Comparison of ENCODE assay signal across 18 cellular contexts in the genomic region with DNA sequence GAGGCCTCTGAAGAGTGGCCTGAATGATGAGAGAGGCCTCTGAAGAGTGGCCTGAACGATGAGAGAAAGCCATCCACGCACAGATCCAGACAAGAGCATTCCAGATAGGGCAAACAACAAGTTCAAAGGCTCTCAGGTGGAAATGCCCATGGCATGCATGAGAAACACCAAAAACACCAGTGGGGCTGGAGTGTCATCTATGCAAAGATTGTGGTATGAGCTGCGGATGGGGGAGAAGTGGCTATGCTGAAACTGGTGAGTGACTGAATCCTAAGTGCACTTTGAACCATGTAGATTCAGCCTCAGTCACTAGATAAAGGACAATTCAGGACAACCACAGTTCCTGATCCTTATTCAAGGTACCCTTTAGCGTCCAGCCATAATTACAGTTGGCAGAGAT.
DNase-seq lines count a peak whose midpoint lies in the region; ATAC-seq and TF ChIP-seq lines count a peak whose summit lies in the region.
"Had no signal": no experiment of that assay in that cellular context is flagged by ENCODE, and none has a peak within 500 bp of the region (broad histone marks: within the 10 kb centered on the region; RNA-seq: fewer than 3 reads in every experiment).

No MANE protein-coding gene starts in this region.

- H3K27ac Mint-ChIP-seq in neural crest cell (ENCODE audit: unreplicated experiment) = peak overlapping the region; percentile 51
- no peak overlapping the region for H3K27ac Mint-ChIP-seq in natural killer cell treated with Interleukin-12 subunit alpha and Interleukin-12 subunit beta and Interleukin-15 and Interleukin-18, amount 100 ng/mL, for 72 hours
- no peak overlapping the region for H3K27ac Mint-ChIP-seq in MCF 10A (ENCODE audit: low read depth, unreplicated experiment)
- H3K27ac Mint-ChIP-seq: activated naive CD8-positive, alpha-beta T cell treated with anti-CD3 and anti-CD28 coated beads, Interleukin-2, amount 10 ng/mL, durations not matched to agents 7 days and 5 days; HFFc6 had no signal

- 91 to 94% methylated on average over 4 of the region's 4 CpGs for WGBS in lower leg skin, 2 donors

- POLR2A ChIA-PET in MCF 10A (lab: Yijun Ruan, JAX) = no interaction called here

- no peaks in the 10 kb centered on the region for H3K4me1 Mint-ChIP-seq in neural crest cell
- peaks cover 11 to 15% of the 10 kb centered on the region in 2 donors for H3K4me1 Mint-ChIP-seq in natural killer cell treated with Interleukin-12 subunit alpha and Interleukin-12 subunit beta and Interleukin-15 and Interleukin-18, amount 100 ng/mL, for 72 hours (ENCODE audit: low read depth in 2 of 2)
- no peaks in the 10 kb centered on the region for H3K4me1 Mint-ChIP-seq in MCF 10A (ENCODE audit: insufficient read depth, unreplicated experiment)
- H3K4me1 Mint-ChIP-seq: activated naive CD8-positive, alpha-beta T cell treated with anti-CD3 and anti-CD28 coated beads, Interleukin-2, amount 10 ng/mL, durations not matched to agents 7 days and 5 days had no signal

- TF ChIP-seq POLR2A in lower leg skin (IDR thresholded peaks at IDR 0.05) = no peak

- DNase-seq in neural crest cell (ENCODE audit: low read depth, low spot score) (no peak), lower leg skin (ENCODE audit: low spot score in 2 of 2) (no peak), DMS53 (lab: John Stamatoyannopoulos, UW) (no peak), MCF 10A (ENCODE audit: unreplicated experiment) (no peak)
- no peak for DNase-seq in natural killer cell treated with Interleukin-12 subunit alpha and Interleukin-12 subunit beta and Interleukin-15 and Interleukin-18, amount 100 ng/mL, for 72 hours (ENCODE audit: low spot score)
- DNase-seq: activated naive CD8-positive, alpha-beta T cell treated with anti-CD3 and anti-CD28 coated beads, Interleukin-2, amount 10 ng/mL, durations not matched to agents 7 days and 5 days; body of pancreas; colonic mucosa; EL; HFFc6; pancreas; stimulated activated CD4-positive, alpha-beta T cell treated with anti-CD3 and anti-CD28 coated beads, Interleukin-2, amount 100 ng/mL, for 24 hours; uterus had no signal

- no peak overlapping the region for H3K4me3 ChIP-seq in lower leg skin (ENCODE audit: low read depth, poor library complexity, severe bottlenecking)
- H3K4me3 ChIP-seq: body of pancreas, colonic mucosa, lung, pancreas, uterus had no signal

- BruUV-seq in MCF 10A (replicated peaks; lab: Mats Ljungman, UMichigan) = no TSS peak

- CTCF ChIA-PET in MCF 10A (lab: Yijun Ruan, JAX) = interaction anchor here (0.6 to 1.2 kb wide), 2 partner anchors 420 to 667 kb away, joined by 3 to 6 read pairs; no protein-coding TSS in a partner anchor

- TF ChIP-seq CTCF in neural crest cell (conservative IDR thresholded peaks at IDR 0.05) = no peak
- TF ChIP-seq CTCF in lower leg skin (IDR thresholded peaks at IDR 0.05) = no peak
- TF ChIP-seq CTCF in MCF 10A (IDR thresholded peaks at IDR 0.05; ENCODE audit: unreplicated experiment) = no peak

- H3K9me3 Mint-ChIP-seq in neural crest cell = no peaks in the 10 kb centered on the region
- H3K9me3 Mint-ChIP-seq in natural killer cell treated with Interleukin-12 subunit alpha and Interleukin-12 subunit beta and Interleukin-15 and Interleukin-18, amount 100 ng/mL, for 72 hours = no peaks in the 10 kb centered on the region
- no peaks in the 10 kb centered on the region for H3K9me3 Mint-ChIP-seq in MCF 10A (ENCODE audit: unreplicated experiment)
- H3K9me3 Mint-ChIP-seq: activated naive CD8-positive, alpha-beta T cell treated with anti-CD3 and anti-CD28 coated beads, Interleukin-2, amount 10 ng/mL, durations not matched to agents 7 days and 5 days; HFFc6 had no signal

- intact Hi-C loops in lower leg skin (cut with DNase I; ENCODE audit: low total_unique reads) = no loop called here
- intact Hi-C loops in MCF 10A (cut with micrococcal nuclease) = loop anchor here (5.0 kb wide), 1 partner anchor 439 kb away; no protein-coding TSS in a partner anchor

- H3K27me3 Mint-ChIP-seq in neural crest cell (ENCODE audit: low read depth) = peaks cover 19% of the 10 kb centered on the region
- H3K27me3 Mint-ChIP-seq in natural killer cell treated with Interleukin-12 subunit alpha and Interleukin-12 subunit beta and Interleukin-15 and Interleukin-18, amount 100 ng/mL, for 72 hours = peaks cover 0 to 5% of the 10 kb centered on the region in 2 donors
- peaks cover 13% of the 10 kb centered on the region for H3K27me3 Mint-ChIP-seq in MCF 10A (ENCODE audit: insufficient read depth, unreplicated experiment)

- H3K4me3 Mint-ChIP-seq in neural crest cell (no peak overlapping the region), MCF 10A (ENCODE audit: unreplicated experiment) (no peak overlapping the region)
- H3K4me3 Mint-ChIP-seq in natural killer cell treated with Interleukin-12 subunit alpha and Interleukin-12 subunit beta and Interleukin-15 and Interleukin-18, amount 100 ng/mL, for 72 hours = no peak overlapping the region
- H3K4me3 Mint-ChIP-seq: activated naive CD8-positive, alpha-beta T cell treated with anti-CD3 and anti-CD28 coated beads, Interleukin-2, amount 10 ng/mL, durations not matched to agents 7 days and 5 days; HFFc6 had no signal

- no peaks in the 10 kb centered on the region for H3K36me3 Mint-ChIP-seq in neural crest cell (ENCODE audit: low read depth)
- no peaks in the 10 kb centered on the region for H3K36me3 Mint-ChIP-seq in natural killer cell treated with Interleukin-12 subunit alpha and Interleukin-12 subunit beta and Interleukin-15 and Interleukin-18, amount 100 ng/mL, for 72 hours
- H3K36me3 Mint-ChIP-seq in MCF 10A (ENCODE audit: insufficient read depth, unreplicated experiment) = no peaks in the 10 kb centered on the region
- H3K36me3 Mint-ChIP-seq: activated naive CD8-positive, alpha-beta T cell treated with anti-CD3 and anti-CD28 coated beads, Interleukin-2, amount 10 ng/mL, durations not matched to agents 7 days and 5 days had no signal

- ATAC-seq in GM18870 (IDR thresholded peaks at IDR 0.05; ENCODE audit: unreplicated experiment) = peak; percentile 74
- peak; percentile 48 for ATAC-seq in GM21529 (IDR thresholded peaks at IDR 0.05; ENCODE audit: unreplicated experiment)
- peak; percentile 61 for ATAC-seq in HG02943 (IDR thresholded peaks at IDR 0.05; ENCODE audit: low read depth, unreplicated experiment)
- ATAC-seq in natural killer cell treated with Interleukin-12 subunit alpha and Interleukin-12 subunit beta and Interleukin-15 and Interleukin-18, amount 100 ng/mL, for 72 hours = no peak
- ATAC-seq: activated CD4-positive, CD25-positive, alpha-beta regulatory T cell treated with anti-CD3 and anti-CD28 coated beads, Interleukin-2, amount 50 U/mL, for 24 hours; body of pancreas; pancreas had no signal

Comparison
In these comparisons a context has a peak if more than half of its experiments do, and no peak if none do; other contexts are left out.
1. ATAC-seq: peak in GM18870 (single experiment), GM21529 (single experiment) and HG02943 (single experiment); none in natural killer cell treated with Interleukin-12 subunit alpha and Interleukin-12 subunit beta and Interleukin-15 and Interleukin-18, amount 100 ng/mL, for 72 hours (0 of 2).